In the genomic region with DNA sequence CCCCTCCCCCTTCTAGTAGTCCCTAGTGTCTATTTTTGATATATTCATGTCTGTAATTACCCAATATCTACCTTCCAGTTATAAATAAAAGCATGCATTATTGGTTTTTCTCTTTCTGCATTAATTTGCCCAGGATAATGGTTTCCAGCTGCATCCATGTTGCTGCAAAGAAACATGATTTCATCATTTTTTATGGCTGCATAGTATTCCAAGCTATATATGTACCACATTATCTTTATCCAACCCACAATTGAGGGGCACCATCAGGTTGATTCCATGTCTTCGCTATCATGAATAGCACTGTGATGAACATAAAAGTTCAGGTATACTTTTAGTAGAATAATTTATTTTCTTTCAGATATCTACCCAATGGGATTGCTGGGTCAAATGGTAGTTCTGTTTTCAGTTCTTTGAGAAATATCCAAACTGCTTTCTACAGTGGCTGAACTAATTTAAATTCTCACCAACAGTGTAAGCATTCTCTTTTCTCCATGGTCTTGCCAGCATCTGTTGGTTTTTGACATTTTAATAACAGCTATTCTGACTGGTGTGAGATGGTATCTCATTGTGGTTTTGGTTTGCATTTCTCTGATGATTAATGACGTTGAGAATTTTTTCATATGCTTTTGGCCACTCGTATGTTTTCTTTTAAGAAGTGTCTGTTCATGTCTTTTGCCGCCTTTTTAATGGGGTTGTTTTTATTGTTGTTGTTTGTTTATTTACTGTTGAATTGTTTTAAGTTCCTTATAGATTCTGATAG, we compare ENCODE assay signal across 14 cellular contexts.
DNase-seq lines count a peak whose midpoint lies in the region; ATAC-seq and FAIRE-seq lines count a peak whose summit lies in the region.
"Had no signal": no experiment of that assay in that cellular context is flagged by ENCODE, and none has a peak within 500 bp of the region (broad histone marks: within the 10 kb centered on the region; RNA-seq: fewer than 3 reads in every experiment).

No MANE protein-coding gene starts in this region.

- ATAC-seq in stimulated activated naive CD8-positive, alpha-beta T cell treated with anti-CD3 and anti-CD28 coated beads, Interleukin-15, amount 100 ng/mL, for 72 hours: no peak
- no peak for ATAC-seq in GM19324 (IDR thresholded peaks at IDR 0.05; ENCODE audit: low FRiP score, unreplicated experiment)

- no peak overlapping the region for H3K27ac Mint-ChIP-seq in stimulated activated naive CD8-positive, alpha-beta T cell treated with anti-CD3 and anti-CD28 coated beads, Interleukin-15, amount 100 ng/mL, for 72 hours
- H3K27ac Mint-ChIP-seq: CD8-positive, alpha-beta memory T cell had no signal

- H3K4me3 Mint-ChIP-seq in stimulated activated naive CD8-positive, alpha-beta T cell treated with anti-CD3 and anti-CD28 coated beads, Interleukin-15, amount 100 ng/mL, for 72 hours: no peak overlapping the region
- H3K4me3 Mint-ChIP-seq: CD8-positive, alpha-beta memory T cell had no signal

- H3K27me3 Mint-ChIP-seq in stimulated activated naive CD8-positive, alpha-beta T cell treated with anti-CD3 and anti-CD28 coated beads, Interleukin-15, amount 100 ng/mL, for 72 hours: no peaks in the 10 kb centered on the region
- H3K27me3 Mint-ChIP-seq: CD8-positive, alpha-beta memory T cell had no signal

- peak; percentile 1 for DNase-seq in EH (ENCODE audit: low read depth)
- peak; percentile 59 for DNase-seq in M059J (ENCODE audit: low read depth)
- DNase-seq in astrocyte of the hippocampus (ENCODE audit: low read depth, low spot score): peak; percentile 34
- DNase-seq in iris pigment epithelial cell (ENCODE audit: low read depth): peak; percentile 1
- DNase-seq in stimulated activated naive CD8-positive, alpha-beta T cell treated with anti-CD3 and anti-CD28 coated beads, Interleukin-15, amount 100 ng/mL, for 72 hours: no peak
- DNase-seq in frontal cortex (ENCODE audit: low spot score in 2 of 2): no peak
- no peak for DNase-seq in NCI-H748 treated with DMSO at 0.1 percent for 48 hours (lab: John Stamatoyannopoulos, UW)
- DNase-seq: C1 segment of cervical spinal cord; CD8-positive, alpha-beta memory T cell; DMS79; NCI-H187; NCI-H2107; NCI-H524 had no signal

- H3K4me1 Mint-ChIP-seq in stimulated activated naive CD8-positive, alpha-beta T cell treated with anti-CD3 and anti-CD28 coated beads, Interleukin-15, amount 100 ng/mL, for 72 hours: no peaks in the 10 kb centered on the region
- H3K4me1 Mint-ChIP-seq: CD8-positive, alpha-beta memory T cell had no signal

- FAIRE-seq in frontal cortex (lab: Jason Lieb, UNC): no peak

- peaks cover 4 to 36% of the 10 kb centered on the region in 2 donors for H3K9me3 Mint-ChIP-seq in stimulated activated naive CD8-positive, alpha-beta T cell treated with anti-CD3 and anti-CD28 coated beads, Interleukin-15, amount 100 ng/mL, for 72 hours

Comparison
In these comparisons a context has a peak if more than half of its experiments do, and no peak if none do; other contexts are left out.
1. DNase-seq: peak in EH (single experiment), M059J (single experiment), astrocyte of the hippocampus (single experiment) and iris pigment epithelial cell (single experiment); none in stimulated activated naive CD8-positive, alpha-beta T cell treated with anti-CD3 and anti-CD28 coated beads, Interleukin-15, amount 100 ng/mL, for 72 hours (0 of 2), frontal cortex (0 of 2) and NCI-H748 treated with DMSO at 0.1 percent for 48 hours (single experiment).